In the genomic region with DNA sequence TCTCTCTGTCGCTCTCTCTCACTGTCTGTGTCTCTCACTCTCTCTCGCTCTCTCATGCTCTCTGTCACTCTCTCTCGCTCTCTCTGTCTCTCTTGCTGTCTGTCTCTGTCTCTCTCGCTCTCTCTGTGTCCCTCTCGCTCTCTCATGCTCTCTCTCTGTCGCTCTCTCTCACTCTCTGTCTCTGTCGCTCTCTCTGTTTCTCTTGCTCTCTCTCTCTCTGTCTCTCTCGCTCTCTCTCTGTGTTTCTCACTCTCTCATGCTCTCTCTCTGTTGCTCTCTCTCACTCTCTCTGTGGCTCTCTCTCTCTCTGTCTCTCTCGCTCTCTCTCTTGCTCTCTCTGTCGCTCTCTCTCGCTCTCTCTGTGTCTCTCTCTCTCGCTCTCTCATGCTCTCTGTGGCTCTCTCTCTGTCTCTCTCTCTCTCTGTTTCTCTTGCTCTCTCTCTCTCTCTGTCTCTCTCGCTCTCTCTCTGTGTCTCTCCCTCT, we compare ENCODE assay signal across 32 cellular contexts.
"Had no signal": no experiment of that assay in that cellular context is flagged by ENCODE, and none has a peak within 500 bp of the region (broad histone marks: within the 10 kb centered on the region; RNA-seq: fewer than 3 reads in every experiment).

No MANE protein-coding gene starts in this region.

- H3K4me3 Mint-ChIP-seq: activated CD8-positive, alpha-beta T cell treated with anti-CD3 and anti-CD28 coated beads for 36 hours; activated naive CD4-positive, alpha-beta T cell treated with anti-CD3 and anti-CD28 coated beads, Interleukin-2, amount 50 U/mL, for 24 hours; activated naive CD8-positive, alpha-beta T cell treated with anti-CD3 and anti-CD28 coated beads, Interleukin-2, amount 10 ng/mL, durations not matched to agents 7 days and 5 days; activated T-cell treated with anti-CD3 and anti-CD28 coated beads, Interleukin-2, amount 50 U/mL, for 72 hours; activated T-helper 17 cell treated with anti-CD3 and anti-CD28 coated beads, Interleukin-2, amount 50 U/mL, for 72 hours; T-cell had no signal

- DNase-seq: activated CD4-positive, alpha-beta T cell treated with anti-CD3 and anti-CD28 coated beads for 1 hour; activated CD4-positive, alpha-beta T cell treated with anti-CD3 and anti-CD28 coated beads for 48 hours; activated CD4-positive, alpha-beta T cell treated with anti-CD3 and anti-CD28 coated beads, Interleukin-2, amount 50 U/mL, for 4 hours; activated CD4-positive, CD25-positive, alpha-beta regulatory T cell; activated CD8-positive, alpha-beta T cell treated with anti-CD3 and anti-CD28 coated beads for 36 hours; activated effector memory CD4-positive, alpha-beta T cell treated with anti-CD3 and anti-CD28 coated beads, Interleukin-2, amount 50 U/mL, for 16 hours; activated naive CD4-positive, alpha-beta T cell treated with Interleukin-2 at 50 U/mL for 16 hours; activated naive CD8-positive, alpha-beta T cell treated with anti-CD3 and anti-CD28 coated beads, Interleukin-2, amount 10 ng/mL, durations not matched to agents 7 days and 5 days; activated T-cell treated with anti-CD3 and anti-CD28 coated beads, Interleukin-2, amount 50 U/mL, for 1 hour; activated T-cell treated with anti-CD3 and anti-CD28 coated beads, Interleukin-2, amount 50 U/mL, for 72 hours; amygdala; cerebellar nuclear complex; Karpas-422; KBM-7; NCI-H1105; NCI-H1417 treated with DMSO at 0.1 percent for 48 hours; NCI-H1694; NCI-H2029; NCI-H345; NCI-H524 treated with DMSO at 0.1 percent for 48 hours; Peyer's patch; RPMI8226; SHP77 treated with DMSO at 0.1 percent for 48 hours; T-cell; T-helper 2 cell; T-helper 9 cell; WERI-Rb-1 had no signal

- H3K9me3 Mint-ChIP-seq: activated CD8-positive, alpha-beta T cell treated with anti-CD3 and anti-CD28 coated beads for 36 hours; activated naive CD4-positive, alpha-beta T cell treated with anti-CD3 and anti-CD28 coated beads, Interleukin-2, amount 50 U/mL, for 24 hours; activated naive CD8-positive, alpha-beta T cell treated with anti-CD3 and anti-CD28 coated beads, Interleukin-2, amount 10 ng/mL, durations not matched to agents 7 days and 5 days; activated T-cell treated with anti-CD3 and anti-CD28 coated beads, Interleukin-2, amount 50 U/mL, for 72 hours; activated T-helper 17 cell treated with anti-CD3 and anti-CD28 coated beads, Interleukin-2, amount 50 U/mL, for 72 hours; T-cell had no signal

- H3K36me3 ChIP-seq: ascending aorta, breast epithelium, Peyer's patch, WERI-Rb-1 had no signal

- H3K27ac ChIP-seq: ascending aorta, breast epithelium, Peyer's patch, WERI-Rb-1 had no signal

- H3K27ac Mint-ChIP-seq: activated CD8-positive, alpha-beta T cell treated with anti-CD3 and anti-CD28 coated beads for 36 hours; activated naive CD4-positive, alpha-beta T cell treated with anti-CD3 and anti-CD28 coated beads, Interleukin-2, amount 50 U/mL, for 24 hours; activated naive CD8-positive, alpha-beta T cell treated with anti-CD3 and anti-CD28 coated beads, Interleukin-2, amount 10 ng/mL, durations not matched to agents 7 days and 5 days; activated T-cell treated with anti-CD3 and anti-CD28 coated beads, Interleukin-2, amount 50 U/mL, for 72 hours; activated T-helper 17 cell treated with anti-CD3 and anti-CD28 coated beads, Interleukin-2, amount 50 U/mL, for 72 hours; T-cell had no signal

- H3K4me3 ChIP-seq: ascending aorta, breast epithelium, Peyer's patch had no signal

- H3K27me3 ChIP-seq: ascending aorta, Peyer's patch had no signal

- H3K4me1 ChIP-seq: ascending aorta, breast epithelium, Peyer's patch had no signal

- H3K4me1 Mint-ChIP-seq: activated naive CD4-positive, alpha-beta T cell treated with anti-CD3 and anti-CD28 coated beads, Interleukin-2, amount 50 U/mL, for 24 hours; activated naive CD8-positive, alpha-beta T cell treated with anti-CD3 and anti-CD28 coated beads, Interleukin-2, amount 10 ng/mL, durations not matched to agents 7 days and 5 days; T-cell had no signal

- ATAC-seq: activated CD8-positive, alpha-beta T cell treated with anti-CD3 and anti-CD28 coated beads for 36 hours; activated T-cell treated with anti-CD3 and anti-CD28 coated beads, Interleukin-2, amount 50 U/mL, for 72 hours; activated T-helper 17 cell treated with anti-CD3 and anti-CD28 coated beads, Interleukin-2, amount 50 U/mL, for 72 hours; SK-N-SH treated with all-trans-retinoic acid at 6 μM for 48 hours; T-cell had no signal

- H3K36me3 Mint-ChIP-seq: activated naive CD4-positive, alpha-beta T cell treated with anti-CD3 and anti-CD28 coated beads, Interleukin-2, amount 50 U/mL, for 24 hours; activated naive CD8-positive, alpha-beta T cell treated with anti-CD3 and anti-CD28 coated beads, Interleukin-2, amount 10 ng/mL, durations not matched to agents 7 days and 5 days; T-cell had no signal

- H3K9me3 ChIP-seq: ascending aorta, breast epithelium, Peyer's patch had no signal
